ENCODE assay signal across 8 cellular contexts in genomic region chr21:41678944-41679343, GRCh38.
DNase-seq lines count a peak whose midpoint lies in the region; ATAC-seq and FAIRE-seq lines count a peak whose summit lies in the region.

No MANE protein-coding gene starts in this region.

- H3K9me3 ChIP-seq in neuronal stem cell (replicated peaks in 1 of 2; ENCODE audit: control insufficient read depth in 2 of 2, insufficient read depth in 1 of 2, low read depth in 1 of 2, low read length in 2 of 2) = no peaks in the 10 kb centered on the region

- H3K36me3 ChIP-seq in neuronal stem cell (replicated peaks in 1 of 2; ENCODE audit: control insufficient read depth in 2 of 2, insufficient read depth in 2 of 2, low read length in 2 of 2) = no peaks in the 10 kb centered on the region

- no CpG with 5 or more reads among the region's 12 CpGs for WGBS in neuronal stem cell (ENCODE audit: extremely low coverage in 2 of 2, insufficient read length in 2 of 2, insufficient replicate concordance in 1 of 2), 2 donors

- peak overlapping the region; percentile 8 for H3K27ac ChIP-seq in neuronal stem cell (replicated peaks; ENCODE audit: low read length)

- H3K79me1 ChIP-seq in neuronal stem cell (ENCODE audit: low read depth, low read length) = no peaks in the 10 kb centered on the region

- no peak overlapping the region for H2BK12ac ChIP-seq in neuronal stem cell (ENCODE audit: low read length)

- ATAC-seq in GM19324 (IDR thresholded peaks at IDR 0.05; ENCODE audit: low FRiP score, unreplicated experiment) (no peak), GM19467 (IDR thresholded peaks at IDR 0.05; ENCODE audit: unreplicated experiment) (no peak)
- no peak for ATAC-seq in activated CD4-positive, CD25-positive, alpha-beta regulatory T cell treated with anti-CD3 and anti-CD28 coated beads, Interleukin-2, amount 50 U/mL, for 24 hours

- peak; percentile 98 for DNase-seq in EL
- DNase-seq in NCI-H1105 (lab: John Stamatoyannopoulos, UW) = peak; percentile 76
- peak; percentile 50 to 70 for DNase-seq in frontal cortex (ENCODE audit: low spot score in 2 of 2)
- DNase-seq in neuronal stem cell (ENCODE audit: low spot score) = peak; percentile 90

- peaks cover 0 to 12% of the 10 kb centered on the region in 2 donors for H3K4me1 ChIP-seq in neuronal stem cell (ENCODE audit: control insufficient read depth in 2 of 2, insufficient read depth in 1 of 2, low read depth in 1 of 2, low read length in 2 of 2)

- FAIRE-seq in TTC549 (lab: Jason Lieb, UNC) (peak; percentile 47), frontal cortex (lab: Jason Lieb, UNC) (no peak)

- H2AK5ac ChIP-seq in neuronal stem cell (ENCODE audit: low read depth, low read length) = no peak overlapping the region

- H3K18ac ChIP-seq in neuronal stem cell (ENCODE audit: low read length) = peak overlapping the region; percentile 83

- no peak overlapping the region for H3K4me3 ChIP-seq in neuronal stem cell (ENCODE audit: low read length in 2 of 2)

- H2BK120ac ChIP-seq in neuronal stem cell (ENCODE audit: low read depth, low read length) = no peak overlapping the region

- no peak overlapping the region for H4K8ac ChIP-seq in neuronal stem cell (ENCODE audit: low read depth, low read length)

- H3K14ac ChIP-seq in neuronal stem cell (ENCODE audit: low read length) = no peak overlapping the region

- H4K91ac ChIP-seq in neuronal stem cell (ENCODE audit: low read depth, low read length, poor library complexity) = no peak overlapping the region

- no peak overlapping the region for H3K4ac ChIP-seq in neuronal stem cell (ENCODE audit: low read length)

- no peak overlapping the region for H3K9ac ChIP-seq in neuronal stem cell (ENCODE audit: low read depth, low read length, poor library complexity)

- no peak overlapping the region for H3K23ac ChIP-seq in neuronal stem cell (ENCODE audit: low read depth, low read length, poor library complexity)

- peak overlapping the region; percentile 84 for H2AFZ ChIP-seq in neuronal stem cell (ENCODE audit: low read length)

- no peak overlapping the region for H2BK5ac ChIP-seq in neuronal stem cell (ENCODE audit: low read length)

- no peak overlapping the region for H3K4me2 ChIP-seq in neuronal stem cell (ENCODE audit: insufficient read depth, low read length, poor library complexity, severe bottlenecking)

- no peaks in the 10 kb centered on the region for H3K27me3 ChIP-seq in neuronal stem cell (ENCODE audit: control insufficient read depth in 3 of 3, insufficient read depth in 3 of 3, low read depth in 1 of 3, low read length in 3 of 3)

- H2BK15ac ChIP-seq in neuronal stem cell (ENCODE audit: low read length) = no peak overlapping the region
